ENCODE assay signal across 8 cellular contexts in genomic region chr6:158869010-158869603, GRCh38. TPM values are rescaled to one million over a fixed set of nuclear protein-coding genes. Genes with fewer than 3 reads are reported as not detected.
DNase-seq lines count a peak whose midpoint lies in the region; ATAC-seq lines count a peak whose summit lies in the region.

No MANE protein-coding gene starts in this region.

- H3K4me1 Mint-ChIP-seq in activated CD4-positive, alpha-beta T cell treated with anti-CD3 and anti-CD28 coated beads, Interleukin-2, amount 10 ng/mL, durations not matched to agents 7 days and 5 days, result peaks cover 39% of the 10 kb centered on the region

- H3K4me1 ChIP-seq in mononuclear cell (ENCODE audit: insufficient read depth, low read length), result peaks cover 28% of the 10 kb centered on the region

- no peaks in the 10 kb centered on the region for H3K9me3 ChIP-seq in mononuclear cell (ENCODE audit: low read depth, low read length)

- H3K4me3 ChIP-seq in mononuclear cell (ENCODE audit: low read length), result peak overlapping the region; percentile 32

- H3K27ac ChIP-seq in cingulate gyrus (ENCODE audit: low read depth, low read length), result peak overlapping the region; percentile 65

- POLR2A ChIA-PET in activated CD4-positive, alpha-beta T cell treated with anti-CD3 and anti-CD28 coated beads, Interleukin-2, amount 10 ng/mL, durations not matched to agents 7 days and 5 days (lab: Charles Lee), result interaction anchor here (0.5 to 2.7 kb wide), 3 partner anchors 15 to 60 kb away, joined by 3 to 10 read pairs (median 7); partner anchors contain the start of gene EZR

- DNase-seq in activated CD4-positive, alpha-beta T cell treated with anti-CD3 and anti-CD28 coated beads, Interleukin-2, amount 10 ng/mL, durations not matched to agents 7 days and 5 days, result no peak
- no peak for DNase-seq in activated CD4-positive, alpha-beta T cell treated with anti-CD3 and anti-CD28 coated beads for 1 hour
- peak; percentile 89 for DNase-seq in NCI-H82 treated with DMSO at 0.1 percent for 48 hours (lab: John Stamatoyannopoulos, UW; ENCODE audit: unreplicated experiment)
- DNase-seq in hepatic stellate cell (ENCODE audit: low spot score), result no peak
- DNase-seq in HK-2 (ENCODE audit: unreplicated experiment), result no peak

- peak overlapping the region; percentile 80 for H3K4me3 Mint-ChIP-seq in activated CD4-positive, alpha-beta T cell treated with anti-CD3 and anti-CD28 coated beads, Interleukin-2, amount 10 ng/mL, durations not matched to agents 7 days and 5 days

- H3K27ac Mint-ChIP-seq in activated CD4-positive, alpha-beta T cell treated with anti-CD3 and anti-CD28 coated beads, Interleukin-2, amount 10 ng/mL, durations not matched to agents 7 days and 5 days, result peak overlapping the region; percentile 99

- H3K9me3 Mint-ChIP-seq in activated CD4-positive, alpha-beta T cell treated with anti-CD3 and anti-CD28 coated beads, Interleukin-2, amount 10 ng/mL, durations not matched to agents 7 days and 5 days, result no peaks in the 10 kb centered on the region

- ATAC-seq in HG03039 (IDR thresholded peaks at IDR 0.05; ENCODE audit: unreplicated experiment), result peak; percentile 18

- H3K36me3 Mint-ChIP-seq in activated CD4-positive, alpha-beta T cell treated with anti-CD3 and anti-CD28 coated beads, Interleukin-2, amount 10 ng/mL, durations not matched to agents 7 days and 5 days (ENCODE audit: low read depth), result peaks cover 5% of the 10 kb centered on the region

- H3K27me3 Mint-ChIP-seq in activated CD4-positive, alpha-beta T cell treated with anti-CD3 and anti-CD28 coated beads, Interleukin-2, amount 10 ng/mL, durations not matched to agents 7 days and 5 days, result peaks cover 14% of the 10 kb centered on the region

- CTCF ChIA-PET in activated CD4-positive, alpha-beta T cell treated with anti-CD3 and anti-CD28 coated beads, Interleukin-2, amount 10 ng/mL, durations not matched to agents 7 days and 5 days (lab: Charles Lee), result interaction anchor here (0.8 to 5.5 kb wide), 8 partner anchors 10 to 68 kb away, joined by 3 to 48 read pairs (median 4); no protein-coding TSS in a partner anchor

- H3K27me3 ChIP-seq in mononuclear cell (ENCODE audit: insufficient read depth, low read length), result no peaks in the 10 kb centered on the region

RNA-seq across cellular contexts. Expression of gene EZR, which starts 49.9 kb away (rescaled TPM):
- 100 to 1,000 TPM; 201 to 210 TPM for total RNA-seq in activated CD4-positive, alpha-beta T cell treated with anti-CD3 and anti-CD28 coated beads, Interleukin-2, amount 10 ng/mL, durations not matched to agents 7 days and 5 days
- total RNA-seq in mononuclear cell, result 165 TPM
